ENCODE assay signal across 8 cellular contexts in the genomic region with DNA sequence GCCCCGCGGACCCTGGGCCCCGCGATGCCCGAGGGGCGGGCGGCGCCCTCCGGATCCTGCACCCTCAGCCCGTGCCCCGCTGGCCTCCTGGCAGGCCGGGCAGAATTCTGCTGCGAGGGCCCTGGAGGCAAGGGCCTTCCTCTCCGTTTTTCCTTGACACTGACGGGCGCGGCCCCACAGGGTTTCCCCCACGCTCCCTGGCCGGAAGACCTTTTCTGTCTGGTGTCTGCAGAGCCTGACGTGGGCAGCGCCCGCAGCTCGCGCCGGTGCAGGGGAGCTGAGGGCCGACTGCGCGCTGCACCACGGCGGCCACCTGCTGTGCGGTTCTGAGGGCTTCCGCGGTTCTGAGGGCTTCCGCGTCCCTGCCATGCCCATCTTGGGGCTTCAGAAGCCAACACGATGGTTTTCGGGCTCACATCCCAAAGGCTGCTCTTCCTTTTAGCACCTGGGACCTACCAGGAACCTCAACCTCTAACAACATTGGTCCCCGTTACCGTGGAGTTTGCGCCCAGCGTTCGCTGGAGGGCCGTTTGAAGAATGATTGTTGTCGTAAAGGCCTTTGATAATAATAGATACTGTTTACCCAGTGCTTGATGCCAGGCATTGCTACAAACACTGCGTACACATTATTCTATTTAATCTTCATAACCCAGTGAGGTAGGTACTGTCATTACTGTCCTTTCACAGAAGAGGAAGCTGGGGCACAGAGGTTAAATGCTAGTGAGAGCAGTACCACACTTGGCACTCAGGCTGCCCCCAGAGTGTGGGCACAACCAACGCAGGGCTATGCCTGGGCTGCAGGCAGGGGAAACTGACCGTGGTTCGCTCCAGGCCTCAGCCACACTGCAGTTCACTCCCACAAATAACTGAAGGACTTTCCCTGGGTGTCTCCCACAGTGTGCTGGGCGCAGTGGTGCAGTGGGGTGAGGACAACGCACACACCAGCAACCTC. TPM values are rescaled to one million over a fixed set of nuclear protein-coding genes. Genes with fewer than 3 reads are reported as not detected.
A peak's percentile ranks its signal among the peaks of the same experiment; 100 is the strongest.
DNase-seq lines count a peak whose midpoint lies in the region; ATAC-seq lines count a peak whose summit lies in the region.

No MANE protein-coding gene starts in this region.

- peak; percentile 36 for ATAC-seq in HG02970 (IDR thresholded peaks at IDR 0.05; ENCODE audit: low FRiP score, unreplicated experiment)

- peaks cover 57% of the 10 kb centered on the region for H3K27me3 ChIP-seq in iPS-18a (ENCODE audit: control insufficient read depth, insufficient read depth, low read length)

- no peak overlapping the region for H3K9ac ChIP-seq in iPS-18a (ENCODE audit: low read length)

- H3K9me3 ChIP-seq in iPS-18a (ENCODE audit: control insufficient read depth, low read depth, low read length), result no peaks in the 10 kb centered on the region

- peaks cover 1% of the 10 kb centered on the region for H3K36me3 Mint-ChIP-seq in activated naive CD8-positive, alpha-beta T cell treated with anti-CD3 and anti-CD28 coated beads for 36 hours

- H3K27ac ChIP-seq in iPS-18a (ENCODE audit: low read length), result no peak overlapping the region

- H3K27me3 Mint-ChIP-seq in activated naive CD8-positive, alpha-beta T cell treated with anti-CD3 and anti-CD28 coated beads for 36 hours, result peaks cover 7% of the 10 kb centered on the region

- peak overlapping the region; percentile 67 for H3K4me3 ChIP-seq in iPS-18a (ENCODE audit: low read length)

- peak overlapping the region; percentile 87 for H3K27ac Mint-ChIP-seq in activated naive CD8-positive, alpha-beta T cell treated with anti-CD3 and anti-CD28 coated beads for 36 hours

- DNase-seq in activated CD8-positive, alpha-beta memory T cell treated with anti-CD3 and anti-CD28 coated beads for 4 hours (ENCODE audit: low read depth in 2 of 2), result peak; percentile 20 to 22
- no peak for DNase-seq in activated CD8-positive, alpha-beta memory T cell treated with anti-CD3 and anti-CD28 coated beads, Interleukin-2, amount 50 U/mL, for 48 hours
- DNase-seq in RPMI7951 (ENCODE audit: low read depth) (peak; percentile 35), EL (no peak)
- DNase-seq in activated naive CD8-positive, alpha-beta T cell treated with anti-CD3 and anti-CD28 coated beads for 36 hours, result peak; percentile 69
- peak; percentile 72 for DNase-seq in stimulated activated CD4-positive, alpha-beta T cell treated with anti-CD3 and anti-CD28 coated beads, Interleukin-15, amount 100 ng/mL, for 24 hours

- H3K9me3 Mint-ChIP-seq in activated naive CD8-positive, alpha-beta T cell treated with anti-CD3 and anti-CD28 coated beads for 36 hours, result no peaks in the 10 kb centered on the region

- peak overlapping the region; percentile 88 for H3K4me3 Mint-ChIP-seq in activated naive CD8-positive, alpha-beta T cell treated with anti-CD3 and anti-CD28 coated beads for 36 hours

- no peaks in the 10 kb centered on the region for H3K4me1 ChIP-seq in iPS-18a (ENCODE audit: control insufficient read depth, low read depth, low read length)

- peaks cover 34% of the 10 kb centered on the region for H3K4me1 Mint-ChIP-seq in activated naive CD8-positive, alpha-beta T cell treated with anti-CD3 and anti-CD28 coated beads for 36 hours

- H3K36me3 ChIP-seq in iPS-18a (ENCODE audit: control insufficient read depth, low read depth, low read length), result no peaks in the 10 kb centered on the region

RNA-seq across cellular contexts. Expression of a gene that starts 0.8 kb away (rescaled TPM):
- 26.4 and 34.7 TPM in 2 replicates for total RNA-seq in RPMI7951 (2014; rRNA removed; shearing (Covaris generic))
- 10 to 100 TPM; 15.0 to 15.9 TPM for total RNA-seq in activated naive CD8-positive, alpha-beta T cell treated with anti-CD3 and anti-CD28 coated beads for 36 hours

Comparison
In these comparisons a context has a peak if more than half of its experiments do, and no peak if none do; other contexts are left out.
1. DNase-seq: peak in activated CD8-positive, alpha-beta memory T cell treated with anti-CD3 and anti-CD28 coated beads for 4 hours (2 of 2), RPMI7951 (single experiment), activated naive CD8-positive, alpha-beta T cell treated with anti-CD3 and anti-CD28 coated beads for 36 hours (single experiment) and stimulated activated CD4-positive, alpha-beta T cell treated with anti-CD3 and anti-CD28 coated beads, Interleukin-15, amount 100 ng/mL, for 24 hours (single experiment); none in activated CD8-positive, alpha-beta memory T cell treated with anti-CD3 and anti-CD28 coated beads, Interleukin-2, amount 50 U/mL, for 48 hours (single experiment) and EL (single experiment).